ENCODE assay signal across 15 cellular contexts in the genomic region with DNA sequence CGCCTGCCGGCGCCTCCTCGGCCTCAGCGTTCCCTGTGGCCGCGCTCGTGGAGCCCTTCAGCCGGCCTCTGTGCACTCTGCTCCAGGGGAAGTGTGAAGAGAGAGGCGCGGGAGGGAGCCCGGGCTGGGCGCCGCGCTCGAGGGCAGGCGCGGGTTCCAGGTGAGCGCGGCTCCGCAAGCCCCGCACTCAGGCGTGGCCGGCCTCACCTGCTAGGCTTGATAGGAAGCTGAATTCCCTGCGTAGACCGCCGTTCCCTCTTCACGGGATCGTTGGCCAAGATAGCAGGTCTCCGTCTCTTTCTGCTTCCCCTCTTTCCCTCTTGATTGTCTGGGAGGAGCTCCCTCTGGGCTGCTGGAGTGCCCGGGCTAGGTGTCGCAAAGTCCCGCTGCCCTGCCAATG.
DNase-seq lines count a peak whose midpoint lies in the region; ATAC-seq and TF ChIP-seq lines count a peak whose summit lies in the region.
"Had no signal": no experiment of that assay in that cellular context is flagged by ENCODE, and none has a peak within 500 bp of the region (broad histone marks: within the 10 kb centered on the region; RNA-seq: fewer than 3 reads in every experiment).

No MANE protein-coding gene starts in this region.

- H3K27ac Mint-ChIP-seq in nephron progenitor cell, result no peak overlapping the region

- H3K4me3 Mint-ChIP-seq in nephron progenitor cell, result peak overlapping the region; percentile 76
- H3K4me3 Mint-ChIP-seq: activated T-cell treated with anti-CD3 and anti-CD28 coated beads, Interleukin-2, amount 50 U/mL, for 4 hours had no signal

- peaks cover 76% of the 10 kb centered on the region for H3K27me3 Mint-ChIP-seq in nephron progenitor cell (ENCODE audit: low read depth, poor library complexity)

- 0 out of 3 replicates have a peak, but pooled peaks have one; percentile 31 for ATAC-seq in RWPE2 (ENCODE audit: low read depth)
- no peak for ATAC-seq in GM18505 (IDR thresholded peaks at IDR 0.05; ENCODE audit: unreplicated experiment)
- ATAC-seq: activated T-cell treated with anti-CD3 and anti-CD28 coated beads, Interleukin-2, amount 50 U/mL, for 4 hours had no signal

- H3K4me3 ChIP-seq in RWPE2 (ENCODE audit: severe bottlenecking) (no peak overlapping the region), cardiac muscle cell (peak overlapping the region; percentile 35)
- H3K4me3 ChIP-seq: thyroid gland had no signal

- H3K27ac ChIP-seq in RWPE2 (ENCODE audit: poor library complexity, severe bottlenecking) (no peak overlapping the region), cardiac muscle cell (no peak overlapping the region)
- H3K27ac ChIP-seq: brain microvascular endothelial cell, thyroid gland had no signal

- H3K9me3 ChIP-seq in RWPE2 (ENCODE audit: severe bottlenecking), result no peaks in the 10 kb centered on the region
- no peaks in the 10 kb centered on the region for H3K9me3 ChIP-seq in cardiac muscle cell (ENCODE audit: low read depth)
- H3K9me3 ChIP-seq: thyroid gland had no signal

- peaks cover 29% of the 10 kb centered on the region for H3K9me3 Mint-ChIP-seq in nephron progenitor cell
- H3K9me3 Mint-ChIP-seq: activated T-cell treated with anti-CD3 and anti-CD28 coated beads, Interleukin-2, amount 50 U/mL, for 4 hours had no signal

- no peaks in the 10 kb centered on the region for H3K36me3 Mint-ChIP-seq in nephron progenitor cell (ENCODE audit: low read depth)

- DNase-seq in DMS79 (lab: John Stamatoyannopoulos, UW) (peak; percentile 33), RWPE2 (ENCODE audit: low spot score) (no peak), cardiac muscle cell (ENCODE audit: low read depth in 1 of 2, low spot score in 1 of 2) (peak in 1 of 2 donors; percentile 53), nephron progenitor cell (peak; percentile 54), amniotic stem cell (lab: John Stamatoyannopoulos, UW) (no peak), dermis blood vessel endothelial cell (no peak)
- DNase-seq in stimulated activated naive CD4-positive, alpha-beta T cell treated with Interleukin-2 at 50 U/mL for 16 hours (lab: John Stamatoyannopoulos, UW), result no peak
- DNase-seq: activated CD4-positive, CD25-positive, alpha-beta regulatory T cell; activated T-cell treated with anti-CD3 and anti-CD28 coated beads, Interleukin-2, amount 50 U/mL, for 4 hours; brain microvascular endothelial cell; DND-41; NCI-H446 treated with DMSO at 0.1 percent for 48 hours; SHP77 treated with DMSO at 0.1 percent for 48 hours had no signal

- H3K4me1 Mint-ChIP-seq in nephron progenitor cell, result peaks cover 16% of the 10 kb centered on the region

- H3K27me3 ChIP-seq in RWPE2 (ENCODE audit: insufficient read depth, poor library complexity, severe bottlenecking) (peaks cover 63% of the 10 kb centered on the region), cardiac muscle cell (peaks cover 83% of the 10 kb centered on the region)
- H3K27me3 ChIP-seq: thyroid gland had no signal

- no peak for TF ChIP-seq POLR2A in GM18505 (IDR thresholded peaks at IDR 0.05; ENCODE audit: borderline replicate concordance, extremely low read depth, insufficient read depth, insufficient read length)

- TF ChIP-seq CTCF in RWPE2 (IDR thresholded peaks at IDR 0.05; ENCODE audit: poor library complexity, severe bottlenecking) (no peak), cardiac muscle cell (IDR thresholded peaks at IDR 0.05; ENCODE audit: low read depth, low read length) (no peak), nephron progenitor cell (IDR thresholded peaks at IDR 0.05) (no peak)

- H3K4me1 ChIP-seq in RWPE2 (ENCODE audit: insufficient read depth, poor library complexity, severe bottlenecking) (no peaks in the 10 kb centered on the region), cardiac muscle cell (ENCODE audit: low read depth) (no peaks in the 10 kb centered on the region)
- H3K4me1 ChIP-seq: thyroid gland had no signal

- H3K36me3 ChIP-seq in RWPE2 (ENCODE audit: low read depth) (no peaks in the 10 kb centered on the region), cardiac muscle cell (no peaks in the 10 kb centered on the region)
- H3K36me3 ChIP-seq: brain microvascular endothelial cell, thyroid gland had no signal

Comparison
In these comparisons a context has a peak if more than half of its experiments do, and no peak if none do; other contexts are left out.
1. DNase-seq: peak in DMS79 (single experiment) and nephron progenitor cell (single experiment); none in RWPE2 (single experiment), stimulated activated naive CD4-positive, alpha-beta T cell treated with Interleukin-2 at 50 U/mL for 16 hours (single experiment), amniotic stem cell (single experiment) and dermis blood vessel endothelial cell (single experiment).